In the genomic region with DNA sequence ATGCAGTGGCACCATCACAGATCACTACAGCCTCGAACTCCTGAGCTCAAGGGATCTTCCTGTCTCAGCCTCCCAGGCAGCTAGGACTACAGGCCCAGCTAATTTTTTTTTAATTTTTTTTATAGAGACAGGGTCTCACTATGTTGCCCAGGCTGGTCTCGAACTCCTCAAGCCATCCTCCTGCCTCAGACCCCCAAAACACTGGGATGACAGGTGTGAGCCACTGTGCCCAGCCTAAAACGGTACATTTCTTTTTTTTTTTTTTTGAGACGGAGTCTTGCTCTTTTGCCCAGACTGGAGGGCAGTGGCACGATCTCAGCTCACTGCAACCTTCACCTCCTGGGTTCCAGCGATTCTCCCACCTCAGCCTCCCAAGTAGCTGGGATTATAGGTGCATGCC, we compare ENCODE assay signal across 10 cellular contexts. TPM values are rescaled to one million over a fixed set of nuclear protein-coding genes. Genes with fewer than 3 reads are reported as not detected.
DNase-seq lines count a peak whose midpoint lies in the region; ATAC-seq lines count a peak whose summit lies in the region.
"Not testable (repeated sequence)": the region's sequence is repeated elsewhere in the genome, so short reads cannot be mapped to it uniquely, and the experiment has no call there.
"Had no signal": no experiment of that assay in that cellular context is flagged by ENCODE, and none has a peak within 500 bp of the region (broad histone marks: within the 10 kb centered on the region; RNA-seq: fewer than 3 reads in every experiment).

No MANE protein-coding gene starts in this region.

- not testable (repeated sequence) for H3K27me3 ChIP-seq in BLaER1

- not testable (repeated sequence) for H3K4me3 ChIP-seq in BLaER1
- H3K4me3 ChIP-seq in Jurkat, Clone E6-1 (ENCODE audit: low read length): peak overlapping the region; percentile 34; the same call in 1 of the 2 replicates

- intact Hi-C loops in activated CD4-positive, alpha-beta memory T cell treated with anti-CD3 and anti-CD28 coated beads for 36 hours (cut with micrococcal nuclease): loop anchor here (1.0 kb wide), 1 partner anchor 8 kb away; a partner anchor contains a TSS
- intact Hi-C loops in activated T-helper 1 cell treated with anti-CD3 and anti-CD28 coated beads, Interleukin-12 subunit alpha, Interleukin-12 subunit beta, Interleukin-2, Interleukin-4 antibody, amounts not matched to agents 30 ng/mL and 10 ng/mL and 1 ng/mL, durations not matched to agents 14 hours and 24 hours and 36 hours (cut with micrococcal nuclease): not testable (repeated sequence)

- peaks cover 100% of the 10 kb centered on the region for H4K20me1 ChIP-seq in BLaER1

- not testable (repeated sequence) for ATAC-seq in memory B cell (ENCODE audit: low read depth); stimulated activated memory B cell treated with anti-CD40 and anti-IgM and Interleukin-4, amounts not matched to agents 10 μg/mL and 1 μg/mL and 100 μg/mL, for 72 hours

- not testable (repeated sequence) for H3K4me3 Mint-ChIP-seq in T-helper 1 cell treated with Interleukin-12 subunit alpha and Interleukin-12 subunit beta and Interleukin-4 antibody, amounts not matched to agents 30 μg/mL and 1 μg/mL, for 36 hours; activated CD4-positive, alpha-beta memory T cell treated with anti-CD3 and anti-CD28 coated beads for 36 hours; activated naive CD8-positive, alpha-beta T cell treated with anti-CD3 and anti-CD28 coated beads for 36 hours; memory B cell; stimulated activated memory B cell treated with anti-CD40 and anti-IgM and Interleukin-4, amounts not matched to agents 10 μg/mL and 1 μg/mL and 100 μg/mL, for 72 hours
- H3K4me3 Mint-ChIP-seq in activated T-helper 1 cell treated with anti-CD3 and anti-CD28 coated beads, Interleukin-12 subunit alpha, Interleukin-12 subunit beta, Interleukin-2, Interleukin-4 antibody, amounts not matched to agents 30 ng/mL and 10 ng/mL and 1 ng/mL, durations not matched to agents 14 hours and 24 hours and 36 hours: peak overlapping the region; percentile 73

- H3K9me3 Mint-ChIP-seq in T-helper 1 cell treated with Interleukin-12 subunit alpha and Interleukin-12 subunit beta and Interleukin-4 antibody, amounts not matched to agents 30 μg/mL and 1 μg/mL, for 36 hours; activated CD4-positive, alpha-beta memory T cell treated with anti-CD3 and anti-CD28 coated beads for 36 hours; activated T-helper 1 cell treated with anti-CD3 and anti-CD28 coated beads, Interleukin-12 subunit alpha, Interleukin-12 subunit beta, Interleukin-2, Interleukin-4 antibody, amounts not matched to agents 30 ng/mL and 10 ng/mL and 1 ng/mL, durations not matched to agents 14 hours and 24 hours and 36 hours; activated naive CD8-positive, alpha-beta T cell treated with anti-CD3 and anti-CD28 coated beads for 36 hours; memory B cell; stimulated activated memory B cell treated with anti-CD40 and anti-IgM and Interleukin-4, amounts not matched to agents 10 μg/mL and 1 μg/mL and 100 μg/mL, for 72 hours: not testable (repeated sequence)

- H3K27ac Mint-ChIP-seq in T-helper 1 cell treated with Interleukin-12 subunit alpha and Interleukin-12 subunit beta and Interleukin-4 antibody, amounts not matched to agents 30 μg/mL and 1 μg/mL, for 36 hours: peak overlapping the region; percentile 97
- H3K27ac Mint-ChIP-seq in activated CD4-positive, alpha-beta memory T cell treated with anti-CD3 and anti-CD28 coated beads for 36 hours: peak overlapping the region; percentile 86
- H3K27ac Mint-ChIP-seq in activated T-helper 1 cell treated with anti-CD3 and anti-CD28 coated beads, Interleukin-12 subunit alpha, Interleukin-12 subunit beta, Interleukin-2, Interleukin-4 antibody, amounts not matched to agents 30 ng/mL and 10 ng/mL and 1 ng/mL, durations not matched to agents 14 hours and 24 hours and 36 hours: peak overlapping the region; percentile 90
- H3K27ac Mint-ChIP-seq in activated naive CD8-positive, alpha-beta T cell treated with anti-CD3 and anti-CD28 coated beads for 36 hours: peak overlapping the region; percentile 88
- H3K27ac Mint-ChIP-seq in memory B cell: peak overlapping the region; percentile 94
- H3K27ac Mint-ChIP-seq in stimulated activated memory B cell treated with anti-CD40 and anti-IgM and Interleukin-4, amounts not matched to agents 10 μg/mL and 1 μg/mL and 100 μg/mL, for 72 hours: peak overlapping the region; percentile 90

- peak overlapping the region; percentile 75 for H3K27ac ChIP-seq in BLaER1

- CTCF ChIA-PET in activated CD4-positive, alpha-beta memory T cell treated with anti-CD3 and anti-CD28 coated beads for 36 hours (lab: Charles Lee): interaction anchor here (0.6 to 1.8 kb wide), 10 partner anchors 9 to 86 kb away, joined by 3 to 7 read pairs (median 3); no protein-coding TSS in a partner anchor

- not testable (repeated sequence) for H3K27me3 Mint-ChIP-seq in T-helper 1 cell treated with Interleukin-12 subunit alpha and Interleukin-12 subunit beta and Interleukin-4 antibody, amounts not matched to agents 30 μg/mL and 1 μg/mL, for 36 hours (ENCODE audit: low read depth); activated CD4-positive, alpha-beta memory T cell treated with anti-CD3 and anti-CD28 coated beads for 36 hours; activated T-helper 1 cell treated with anti-CD3 and anti-CD28 coated beads, Interleukin-12 subunit alpha, Interleukin-12 subunit beta, Interleukin-2, Interleukin-4 antibody, amounts not matched to agents 30 ng/mL and 10 ng/mL and 1 ng/mL, durations not matched to agents 14 hours and 24 hours and 36 hours (ENCODE audit: insufficient read depth); activated naive CD8-positive, alpha-beta T cell treated with anti-CD3 and anti-CD28 coated beads for 36 hours; memory B cell; stimulated activated memory B cell treated with anti-CD40 and anti-IgM and Interleukin-4, amounts not matched to agents 10 μg/mL and 1 μg/mL and 100 μg/mL, for 72 hours

- H3K4me1 Mint-ChIP-seq in T-helper 1 cell treated with Interleukin-12 subunit alpha and Interleukin-12 subunit beta and Interleukin-4 antibody, amounts not matched to agents 30 μg/mL and 1 μg/mL, for 36 hours (ENCODE audit: low read depth): peaks cover 82% of the 10 kb centered on the region
- H3K4me1 Mint-ChIP-seq in activated CD4-positive, alpha-beta memory T cell treated with anti-CD3 and anti-CD28 coated beads for 36 hours (ENCODE audit: low read depth): peaks cover 88% of the 10 kb centered on the region
- H3K4me1 Mint-ChIP-seq in activated T-helper 1 cell treated with anti-CD3 and anti-CD28 coated beads, Interleukin-12 subunit alpha, Interleukin-12 subunit beta, Interleukin-2, Interleukin-4 antibody, amounts not matched to agents 30 ng/mL and 10 ng/mL and 1 ng/mL, durations not matched to agents 14 hours and 24 hours and 36 hours (ENCODE audit: low read depth): peaks cover 88% of the 10 kb centered on the region
- peaks cover 89% of the 10 kb centered on the region for H3K4me1 Mint-ChIP-seq in activated naive CD8-positive, alpha-beta T cell treated with anti-CD3 and anti-CD28 coated beads for 36 hours
- H3K4me1 Mint-ChIP-seq in memory B cell: peaks cover 64% of the 10 kb centered on the region
- peaks cover 83% of the 10 kb centered on the region for H3K4me1 Mint-ChIP-seq in stimulated activated memory B cell treated with anti-CD40 and anti-IgM and Interleukin-4, amounts not matched to agents 10 μg/mL and 1 μg/mL and 100 μg/mL, for 72 hours

- H3K4me2 ChIP-seq in BLaER1: peak overlapping the region; percentile 70

- H3K9ac ChIP-seq in BLaER1: peak overlapping the region; percentile 23; the same call in 1 of the 2 replicates

- H3K9me3 ChIP-seq in BLaER1: not testable (repeated sequence)

- peaks cover 99% of the 10 kb centered on the region for H3K4me1 ChIP-seq in BLaER1

- POLR2A ChIA-PET in activated CD4-positive, alpha-beta memory T cell treated with anti-CD3 and anti-CD28 coated beads for 36 hours (lab: Charles Lee): interaction anchor here (0.8 to 1.5 kb wide), 4 partner anchors 9 to 84 kb away, joined by 4 to 8 read pairs (median 6); no protein-coding TSS in a partner anchor

- not testable (repeated sequence) for DNase-seq in Jurkat, Clone E6-1 (ENCODE audit: low read depth, low spot score); activated T-helper 1 cell treated with anti-CD3 and anti-CD28 coated beads, Interleukin-12 subunit alpha, Interleukin-12 subunit beta, Interleukin-2, Interleukin-4 antibody, amounts not matched to agents 30 ng/mL and 10 ng/mL and 1 ng/mL, durations not matched to agents 14 hours and 24 hours and 36 hours (ENCODE audit: low spot score); activated naive CD8-positive, alpha-beta T cell treated with anti-CD3 and anti-CD28 coated beads for 36 hours; memory B cell (ENCODE audit: low spot score in 2 of 2)
- DNase-seq in activated CD4-positive, alpha-beta memory T cell treated with anti-CD3 and anti-CD28 coated beads for 36 hours: peak; percentile 8

- H3K36me3 Mint-ChIP-seq in T-helper 1 cell treated with Interleukin-12 subunit alpha and Interleukin-12 subunit beta and Interleukin-4 antibody, amounts not matched to agents 30 μg/mL and 1 μg/mL, for 36 hours (ENCODE audit: low read depth): peaks cover 66% of the 10 kb centered on the region
- peaks cover 50% of the 10 kb centered on the region for H3K36me3 Mint-ChIP-seq in activated CD4-positive, alpha-beta memory T cell treated with anti-CD3 and anti-CD28 coated beads for 36 hours
- H3K36me3 Mint-ChIP-seq in activated T-helper 1 cell treated with anti-CD3 and anti-CD28 coated beads, Interleukin-12 subunit alpha, Interleukin-12 subunit beta, Interleukin-2, Interleukin-4 antibody, amounts not matched to agents 30 ng/mL and 10 ng/mL and 1 ng/mL, durations not matched to agents 14 hours and 24 hours and 36 hours (ENCODE audit: low read depth): peaks cover 60% of the 10 kb centered on the region
- peaks cover 69% of the 10 kb centered on the region for H3K36me3 Mint-ChIP-seq in activated naive CD8-positive, alpha-beta T cell treated with anti-CD3 and anti-CD28 coated beads for 36 hours
- peaks cover 32% of the 10 kb centered on the region for H3K36me3 Mint-ChIP-seq in memory B cell
- H3K36me3 Mint-ChIP-seq in stimulated activated memory B cell treated with anti-CD40 and anti-IgM and Interleukin-4, amounts not matched to agents 10 μg/mL and 1 μg/mL and 100 μg/mL, for 72 hours: peaks cover 67% of the 10 kb centered on the region

- peaks cover 58% of the 10 kb centered on the region for H3K36me3 ChIP-seq in BLaER1

RNA-seq across cellular contexts. Expression of a gene that starts 8.4 kb away (rescaled TPM):
- polyA plus RNA-seq in Jurkat, Clone E6-1 (2012; ENCODE audit: insufficient read depth, insufficient read length): 52.9 TPM
- 10 to 100 TPM; 73.0 to 74.7 TPM for total RNA-seq in activated CD4-positive, alpha-beta memory T cell treated with anti-CD3 and anti-CD28 coated beads for 36 hours
- 85.9 and 91.7 TPM in 2 replicates for total RNA-seq in activated T-helper 1 cell treated with anti-CD3 and anti-CD28 coated beads, Interleukin-12 subunit alpha, Interleukin-12 subunit beta, Interleukin-2, Interleukin-4 antibody, amounts not matched to agents 30 ng/mL and 10 ng/mL and 1 ng/mL, durations not matched to agents 14 hours and 24 hours and 36 hours
- total RNA-seq in activated naive CD8-positive, alpha-beta T cell treated with anti-CD3 and anti-CD28 coated beads for 36 hours: 10 to 100 TPM; 55.1 to 56.7 TPM
- total RNA-seq: GM23248 had no signal
- polyA plus RNA-seq: BJ, GM23248 had no signal
